Comparison of ENCODE assay signal across 21 cellular contexts in genomic region chr22:24209016-24209415, GRCh38. TPM values are rescaled to one million over a fixed set of nuclear protein-coding genes. Genes with fewer than 3 reads are reported as not detected.
DNase-seq lines count a peak whose midpoint lies in the region; ATAC-seq and TF ChIP-seq lines count a peak whose summit lies in the region.
"Had no signal": no experiment of that assay in that cellular context is flagged by ENCODE, and none has a peak within 500 bp of the region (broad histone marks: within the 10 kb centered on the region; RNA-seq: fewer than 3 reads in every experiment).

No MANE protein-coding gene starts in this region.

- H3K4me1 ChIP-seq in GM23338 (ENCODE audit: insufficient read depth): peaks cover 5% of the 10 kb centered on the region; the same call in 1 of the 2 replicates
- H3K4me1 ChIP-seq in spleen: peaks cover 7 to 68% (median 37%) of the 10 kb centered on the region in 6 donors
- H3K4me1 ChIP-seq: BE2C had no signal

- POLR2A ChIA-PET in RWPE1 (lab: Yijun Ruan, JAX; ENCODE audit: low non-redundant PET): no interaction called here

- no peak overlapping the region for H3K4me3 Mint-ChIP-seq in GM23338
- H3K4me3 Mint-ChIP-seq: activated naive CD4-positive, alpha-beta T cell treated with anti-CD3 and anti-CD28 coated beads, Interleukin-2, amount 50 U/mL, for 24 hours; activated T-cell treated with anti-CD3 and anti-CD28 coated beads, Interleukin-2, amount 50 U/mL, for 4 hours; neural crest cell; stimulated activated memory B cell treated with anti-CD40 and anti-IgM and Interleukin-4, amounts not matched to agents 10 μg/mL and 1 μg/mL and 100 μg/mL, for 72 hours; WTC11 had no signal

- no peak for TF ChIP-seq CTCF in GM23338 (conservative IDR thresholded peaks at IDR 0.05; ENCODE audit: low read depth in 2 of 2)
- TF ChIP-seq CTCF in RWPE1 (conservative IDR thresholded peaks at IDR 0.05; ENCODE audit: low read depth): no peak
- TF ChIP-seq CTCF in fibroblast of villous mesenchyme (IDR thresholded peaks at IDR 0.05; ENCODE audit: insufficient read depth, low read depth, low read length): no peak
- no peak for TF ChIP-seq CTCF in spleen (IDR thresholded peaks at IDR 0.05 in 8 of 11, conservative IDR thresholded peaks at IDR 0.05 in 3 of 11)
- no peak for TF ChIP-seq CTCF in lower leg skin (IDR thresholded peaks at IDR 0.05)

- H3K4me3 ChIP-seq in GM23338 (no peak overlapping the region), fibroblast of villous mesenchyme (ENCODE audit: low read depth, low read length) (no peak overlapping the region), spleen (no peak overlapping the region), lower leg skin (ENCODE audit: low read depth, poor library complexity, severe bottlenecking) (no peak overlapping the region)
- H3K4me3 ChIP-seq: colonic mucosa, gastroesophageal sphincter, tibial artery had no signal

- H3K79me2 ChIP-seq in GM23338 (replicated peaks; ENCODE audit: insufficient read depth): no peaks in the 10 kb centered on the region

- ATAC-seq in GM23338: no peak
- ATAC-seq in HG03469 (IDR thresholded peaks at IDR 0.05; ENCODE audit: unreplicated experiment): no peak
- ATAC-seq: activated T-cell treated with anti-CD3 and anti-CD28 coated beads, Interleukin-2, amount 50 U/mL, for 4 hours; gastroesophageal sphincter; stimulated activated memory B cell treated with anti-CD40 and anti-IgM and Interleukin-4, amounts not matched to agents 10 μg/mL and 1 μg/mL and 100 μg/mL, for 72 hours; WTC11 had no signal

- H3K27me3 Mint-ChIP-seq in GM23338 (ENCODE audit: insufficient read depth, low read depth, poor library complexity): peaks cover 2% of the 10 kb centered on the region
- H3K27me3 Mint-ChIP-seq: activated naive CD4-positive, alpha-beta T cell treated with anti-CD3 and anti-CD28 coated beads, Interleukin-2, amount 50 U/mL, for 24 hours had no signal

- H2AFZ ChIP-seq in GM23338: 0 out of 2 replicates have a peak overlapping the region, but pooled peaks have one; percentile 32

- H3K27me3 ChIP-seq in GM23338 (ENCODE audit: insufficient read depth) (no peaks in the 10 kb centered on the region), spleen (replicated peaks in 1 of 7) (no peaks in the 10 kb centered on the region)
- H3K27me3 ChIP-seq: BE2C, colonic mucosa, gastroesophageal sphincter, tibial artery had no signal

- CTCF ChIA-PET in RWPE1 (lab: Yijun Ruan, JAX): no interaction called here

- H3K9me3 Mint-ChIP-seq in GM23338: peaks cover 18% of the 10 kb centered on the region
- H3K9me3 Mint-ChIP-seq: activated naive CD4-positive, alpha-beta T cell treated with anti-CD3 and anti-CD28 coated beads, Interleukin-2, amount 50 U/mL, for 24 hours; activated T-cell treated with anti-CD3 and anti-CD28 coated beads, Interleukin-2, amount 50 U/mL, for 4 hours; stimulated activated memory B cell treated with anti-CD40 and anti-IgM and Interleukin-4, amounts not matched to agents 10 μg/mL and 1 μg/mL and 100 μg/mL, for 72 hours had no signal

- intact Hi-C loops in spleen (cut with DNase I; ENCODE audit: low total_unique reads) (no loop called here), lower leg skin (cut with DNase I; ENCODE audit: low total_unique reads) (no loop called here)

- peaks cover 20% of the 10 kb centered on the region for H3K4me1 Mint-ChIP-seq in GM23338

- H3K27ac Mint-ChIP-seq in GM23338: no peak overlapping the region
- H3K27ac Mint-ChIP-seq: activated naive CD4-positive, alpha-beta T cell treated with anti-CD3 and anti-CD28 coated beads, Interleukin-2, amount 50 U/mL, for 24 hours; stimulated activated memory B cell treated with anti-CD40 and anti-IgM and Interleukin-4, amounts not matched to agents 10 μg/mL and 1 μg/mL and 100 μg/mL, for 72 hours had no signal

- H3K36me3 ChIP-seq in GM23338 (ENCODE audit: insufficient read depth) (no peaks in the 10 kb centered on the region; the same call in 1 of the 2 replicates), spleen (no peaks in the 10 kb centered on the region)
- H3K36me3 ChIP-seq: BE2C, colonic mucosa, gastroesophageal sphincter, tibial artery had no signal

- no peaks in the 10 kb centered on the region for H4K20me1 ChIP-seq in GM23338 (replicated peaks; ENCODE audit: insufficient read depth)

- H3K36me3 Mint-ChIP-seq in GM23338 (ENCODE audit: low read depth): peaks cover 14% of the 10 kb centered on the region
- H3K36me3 Mint-ChIP-seq: activated naive CD4-positive, alpha-beta T cell treated with anti-CD3 and anti-CD28 coated beads, Interleukin-2, amount 50 U/mL, for 24 hours; stimulated activated memory B cell treated with anti-CD40 and anti-IgM and Interleukin-4, amounts not matched to agents 10 μg/mL and 1 μg/mL and 100 μg/mL, for 72 hours had no signal

- TF ChIP-seq POLR2A in spleen (IDR thresholded peaks at IDR 0.05) (no peak), lower leg skin (IDR thresholded peaks at IDR 0.05) (no peak)

- 80 to 91% (median 87%) methylated on average over 3 of the region's 3 CpGs for WGBS in spleen, 5 donors
- WGBS in lower leg skin, 2 donors: 84 to 85% methylated on average over 3 of the region's 3 CpGs

- no peaks in the 10 kb centered on the region for H3K9me3 ChIP-seq in spleen
- H3K9me3 ChIP-seq: colonic mucosa, tibial artery had no signal

- H3K4me2 ChIP-seq in GM23338: no peak overlapping the region

- H3K27ac ChIP-seq in GM23338 (ENCODE audit: low read depth) (no peak overlapping the region), RWPE1 (peak overlapping the region; percentile 92), spleen (peak overlapping the region in 7 of 8 donors; percentile 79 to 90 (median 86))

- no peaks in the 10 kb centered on the region for H3F3A ChIP-seq in GM23338 (replicated peaks; ENCODE audit: low read depth)

- DNase-seq in GM23338 (ENCODE audit: low spot score): no peak
- no peak for DNase-seq in RWPE1 (ENCODE audit: low spot score)
- peak; percentile 27 for DNase-seq in fibroblast of villous mesenchyme (ENCODE audit: low read depth)
- no peak for DNase-seq in spleen
- no peak for DNase-seq in lower leg skin (ENCODE audit: low spot score in 2 of 2)
- no peak for DNase-seq in activated naive CD4-positive, alpha-beta T cell treated with anti-CD3 and anti-CD28 coated beads, Interleukin-2, amount 50 U/mL, for 16 hours
- DNase-seq: activated T-cell treated with anti-CD3 and anti-CD28 coated beads, Interleukin-2, amount 50 U/mL, for 4 hours; BE2C; colonic mucosa; NCI-H1436 treated with DMSO at 0.1 percent for 48 hours; NCI-H2171 treated with DMSO at 0.1 percent for 48 hours; NCI-H82; OCI-M1; tibial artery had no signal

- H3K9me2 ChIP-seq in GM23338 (ENCODE audit: insufficient read depth): no peaks in the 10 kb centered on the region

RNA-seq across cellular contexts. Expression of gene SUSD2, which starts 27.7 kb away (rescaled TPM):
- 2.1 and 2.2 TPM in 2 replicates for total RNA-seq in GM23338 (2014; rRNA removed; shearing (Covaris generic))
- 0.68 and 0.74 TPM in 2 replicates for polyA plus RNA-seq in GM23338 (2016; fragmentation: Nextera tagmentation; extraction: Ambion mirVana)
- total RNA-seq in fibroblast of villous mesenchyme: 0.64 and 1.3 TPM in 2 replicates
- 1 to 10 TPM; 1.4 to 9.0 (median 3.2) TPM for total RNA-seq in spleen
- 1 to 10 TPM; 2.2 to 4.0 (median 3.6) TPM for polyA plus RNA-seq in spleen
- total RNA-seq in lower leg skin: 10 to 100 TPM; 18.3 to 74.3 (median 27.0) TPM

RNA-seq across cellular contexts. Expression of gene GGT5, which starts 35.9 kb away (rescaled TPM):
- total RNA-seq in GM23338 (2014; rRNA removed; shearing (Covaris generic)): not detected in 2 replicates
- polyA plus RNA-seq in GM23338 (2016; fragmentation: Nextera tagmentation; extraction: Ambion mirVana) (not detected in 2 replicates), spleen (10 to 100 TPM; 24.5 to 36.4 (median 32.6) TPM)
- total RNA-seq in fibroblast of villous mesenchyme (0.97 and 2.2 TPM in 2 replicates), spleen (10 to 100 TPM in 6 of 7 donors, 1 to 10 TPM in 1; 9.5 to 47.2 (median 28.9) TPM), lower leg skin (10 to 100 TPM in 3 of 4 donors, 1 to 10 TPM in 1; 9.7 to 54.4 (median 15.3) TPM)
- total RNA-seq: H4 had no signal
